In the genomic region with DNA sequence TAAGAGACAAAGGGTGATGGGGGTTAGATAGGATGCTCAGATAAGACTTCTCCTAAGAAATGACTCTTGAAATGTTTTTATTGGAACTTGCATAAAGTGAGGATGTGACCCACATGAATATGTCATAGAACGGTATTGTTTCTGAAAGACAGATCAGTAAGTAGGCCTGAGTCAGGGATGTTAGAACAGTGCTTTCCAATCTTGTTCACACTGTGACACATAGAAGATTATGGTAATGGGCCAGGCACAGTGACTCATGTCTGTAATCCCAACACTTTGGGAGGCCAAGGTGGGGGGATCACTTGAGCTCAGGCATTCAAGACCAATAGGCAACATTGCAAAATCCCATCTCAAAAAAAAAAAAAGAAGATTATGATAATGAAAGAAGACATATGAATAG, we compare ENCODE assay signal across 17 cellular contexts.
"Had no signal": no experiment of that assay in that cellular context is flagged by ENCODE, and none has a peak within 500 bp of the region (broad histone marks: within the 10 kb centered on the region; RNA-seq: fewer than 3 reads in every experiment).

No MANE protein-coding gene starts in this region.

- ATAC-seq: activated CD8-positive, alpha-beta T cell treated with anti-CD3 and anti-CD28 coated beads for 36 hours; body of pancreas; gastrocnemius medialis; left ventricle myocardium superior; psoas muscle; right lobe of liver had no signal

- H3K4me1 ChIP-seq: gastrocnemius medialis, psoas muscle had no signal

- DNase-seq: activated CD8-positive, alpha-beta T cell treated with anti-CD3 and anti-CD28 coated beads for 36 hours; activated naive CD4-positive, alpha-beta T cell treated with anti-CD3 and anti-CD28 coated beads, Interleukin-2, amount 10 ng/mL, durations not matched to agents 7 days and 5 days; adrenal gland; body of pancreas; gastrocnemius medialis; kidney; left ventricle myocardium superior; mesendoderm; nephron progenitor cell; psoas muscle; right lobe of liver; stimulated activated CD4-positive, alpha-beta T cell treated with anti-CD3 and anti-CD28 coated beads, Interleukin-12 subunit alpha, Interleukin-12 subunit beta, amount 100 ng/mL, for 4 hours; stimulated activated naive CD4-positive, alpha-beta T cell; T-helper 9 cell had no signal

- H3K9me3 ChIP-seq: adrenal gland, body of pancreas, esophagus muscularis mucosa, gastrocnemius medialis, psoas muscle, right lobe of liver had no signal

- H3K4me3 ChIP-seq: adrenal gland, body of pancreas, esophagus muscularis mucosa, gastrocnemius medialis, psoas muscle, right lobe of liver had no signal

- FAIRE-seq: endometrium, kidney had no signal

- H3K27me3 ChIP-seq: adrenal gland, body of pancreas, esophagus muscularis mucosa, gastrocnemius medialis, right lobe of liver had no signal

- H3K27ac ChIP-seq: adrenal gland, body of pancreas, esophagus muscularis mucosa, gastrocnemius medialis, psoas muscle, right lobe of liver, VCaP had no signal

- H3K36me3 ChIP-seq: adrenal gland, esophagus muscularis mucosa, gastrocnemius medialis, right lobe of liver had no signal
